ENCODE assay signal across 1 cellular context in the genomic region with DNA sequence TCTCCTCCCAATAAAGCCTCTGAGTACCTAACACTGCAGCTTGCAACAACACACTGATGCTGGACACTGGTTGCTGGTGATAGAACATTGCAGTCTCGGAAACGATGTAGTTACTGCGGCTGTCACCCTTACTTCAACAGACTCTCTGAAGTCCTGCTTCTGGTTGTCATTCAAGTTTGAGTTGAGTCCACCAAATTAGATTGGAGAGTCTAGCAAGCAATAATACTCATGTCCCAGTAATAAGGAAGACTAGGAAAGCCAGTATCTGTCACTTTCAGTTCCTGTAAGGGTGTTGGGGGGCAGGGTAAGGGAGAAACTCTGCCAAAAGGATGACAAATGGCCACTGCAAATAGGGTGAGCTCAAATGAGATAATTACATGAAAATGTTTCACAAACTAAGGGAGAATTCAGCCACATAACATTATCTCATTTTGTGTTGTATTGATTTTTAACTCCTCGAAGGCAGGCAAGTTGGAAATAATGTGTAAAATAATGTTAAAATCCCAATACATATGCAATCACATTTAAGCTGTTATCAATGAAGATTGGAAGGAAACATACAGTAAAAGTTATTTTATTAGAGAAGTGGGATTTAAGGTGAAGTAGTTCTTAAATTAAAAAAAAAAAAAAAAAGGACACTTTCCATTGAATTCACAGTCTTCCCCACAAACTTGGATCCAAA.
TF ChIP-seq lines count a peak whose summit lies in the region.

No MANE protein-coding gene starts in this region.

TF ChIP-seq in H1, 55 proteins besides CTCF, POLR2A, EP300 and RAD21 (continued from another document):
- TF ChIP-seq TAF1 (IDR thresholded peaks at IDR 0.05; ENCODE audit: low read depth, low read length) (no peak), CREB1 (IDR thresholded peaks at IDR 0.05) (no peak), KDM5A (IDR thresholded peaks at IDR 0.05; ENCODE audit: low read length) (no peak), ZNF274 (IDR thresholded peaks at IDR 0.05; ENCODE audit: borderline replicate concordance, extremely low read depth, low read length) (no peak), PHF8 (conservative IDR thresholded peaks at IDR 0.05; ENCODE audit: low read depth, low read length) (no peak), BCL11A (IDR thresholded peaks at IDR 0.05; ENCODE audit: low read depth in 2 of 2, low read length in 2 of 2) (no peak), TBP (IDR thresholded peaks at IDR 0.05; ENCODE audit: low read depth, low read length) (no peak), SP4 (IDR thresholded peaks at IDR 0.05; ENCODE audit: low read length) (no peak), POU5F1 (IDR thresholded peaks at IDR 0.05; ENCODE audit: low read depth, low read length) (no peak), TAF7 (optimal IDR thresholded peaks at IDR 0.05; ENCODE audit: borderline replicate concordance, low read depth, low read length) (no peak), TEAD4 (IDR thresholded peaks at IDR 0.05; ENCODE audit: low read depth, low read length) (no peak), KDM4A (IDR thresholded peaks at IDR 0.05; ENCODE audit: low read depth, low read length, severe bottlenecking) (no peak), HDAC6 (IDR thresholded peaks at IDR 0.05; ENCODE audit: low read depth, low read length) (no peak)
- TF ChIP-seq, protein P1, sequence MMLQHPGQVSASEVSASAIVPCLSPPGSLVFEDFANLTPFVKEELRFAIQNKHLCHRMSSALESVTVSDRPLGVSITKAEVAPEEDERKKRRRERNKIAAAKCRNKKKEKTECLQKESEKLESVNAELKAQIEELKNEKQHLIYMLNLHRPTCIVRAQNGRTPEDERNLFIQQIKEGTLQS (IDR thresholded peaks at IDR 0.05; ENCODE audit: insufficient read depth, low read depth, low read length) = no peak
- TF ChIP-seq, protein P2, sequence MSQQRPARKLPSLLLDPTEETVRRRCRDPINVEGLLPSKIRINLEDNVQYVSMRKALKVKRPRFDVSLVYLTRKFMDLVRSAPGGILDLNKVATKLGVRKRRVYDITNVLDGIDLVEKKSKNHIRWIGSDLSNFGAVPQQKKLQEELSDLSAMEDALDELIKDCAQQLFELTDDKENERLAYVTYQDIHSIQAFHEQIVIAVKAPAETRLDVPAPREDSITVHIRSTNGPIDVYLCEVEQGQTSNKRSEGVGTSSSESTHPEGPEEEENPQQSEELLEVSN (IDR thresholded peaks at IDR 0.05) = no peak
